ENCODE assay signal across 22 cellular contexts in the genomic region with DNA sequence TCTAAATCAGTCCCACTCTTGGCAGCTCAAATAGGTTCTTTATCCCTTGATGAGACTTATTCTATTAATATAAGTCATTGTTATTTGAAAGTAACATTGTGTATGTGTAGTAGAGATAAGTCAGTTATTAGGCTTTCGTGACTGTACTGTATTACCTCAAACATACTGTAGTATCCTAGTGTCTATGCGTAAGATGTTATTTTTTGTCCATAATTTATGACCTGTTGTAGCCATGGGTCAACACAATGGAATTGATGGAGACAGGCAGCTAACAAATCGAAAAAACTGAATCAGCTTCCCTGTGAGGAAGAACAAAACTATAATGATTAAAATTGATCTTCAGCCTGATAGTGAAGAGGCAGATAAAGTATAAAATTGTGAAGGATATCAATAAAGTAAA. TPM values are rescaled to one million over a fixed set of nuclear protein-coding genes. Genes with fewer than 3 reads are reported as not detected.
DNase-seq lines count a peak whose midpoint lies in the region; ATAC-seq and TF ChIP-seq lines count a peak whose summit lies in the region.
"Had no signal": no experiment of that assay in that cellular context is flagged by ENCODE, and none has a peak within 500 bp of the region (broad histone marks: within the 10 kb centered on the region; RNA-seq: fewer than 3 reads in every experiment).

No MANE protein-coding gene starts in this region.

- H3K9me3 ChIP-seq in cardiac muscle cell (ENCODE audit: low read depth) = no peaks in the 10 kb centered on the region
- H3K9me3 ChIP-seq in SK-N-MC (ENCODE audit: low read depth, low read length) = no peaks in the 10 kb centered on the region
- no peaks in the 10 kb centered on the region for H3K9me3 ChIP-seq in smooth muscle cell (replicated peaks; ENCODE audit: low read depth)
- H3K9me3 ChIP-seq: gastroesophageal sphincter, SJCRH30 had no signal

- H3K27ac ChIP-seq in cardiac muscle cell (peak overlapping the region; percentile 93), SK-N-MC (peak overlapping the region; percentile 98), smooth muscle cell (ENCODE audit: low read depth) (peak overlapping the region; percentile 100)
- H3K27ac ChIP-seq: SJCRH30 had no signal

- H3K9ac ChIP-seq in SK-N-MC (ENCODE audit: insufficient read length) = peak overlapping the region; percentile 85
- peak overlapping the region; percentile 99 for H3K9ac ChIP-seq in smooth muscle cell (ENCODE audit: low read depth)

- no peak for DNase-seq in cardiac muscle cell (ENCODE audit: low read depth in 1 of 2, low spot score in 1 of 2)
- DNase-seq in left cardiac atrium = no peak
- no peak for DNase-seq in SK-N-MC (ENCODE audit: low read depth, low spot score)
- DNase-seq in glutamatergic neuron = no peak
- DNase-seq in smooth muscle cell (lab: John Stamatoyannopoulos, UW; ENCODE audit: unreplicated experiment) = no peak
- no peak for DNase-seq in nucleus accumbens (lab: John Stamatoyannopoulos, UW)
- no peak for DNase-seq in DMS53 treated with DMSO at 0.1 percent for 48 hours (lab: John Stamatoyannopoulos, UW; ENCODE audit: unreplicated experiment)
- DNase-seq in activated CD4-positive, alpha-beta T cell treated with anti-CD3 and anti-CD28 coated beads, Interleukin-2, amount 10 ng/mL, durations not matched to agents 24 days and 14 days = no peak
- DNase-seq: activated CD4-positive, CD25-positive, alpha-beta regulatory T cell treated with anti-CD3 and anti-CD28 coated beads, Interleukin-2, amount 50 U/mL, for 72 hours; activated CD8-positive, alpha-beta memory T cell treated with anti-CD3 and anti-CD28 coated beads, Interleukin-2, amount 10 ng/mL, durations not matched to agents 7 days and 5 days; activated gamma-delta T cell; amygdala; CD8-positive, alpha-beta T cell; EL; naive thymus-derived CD8-positive, alpha-beta T cell; NCI-H1694; NCI-H226; SJCRH30; stimulated activated naive CD8-positive, alpha-beta T cell treated with anti-CD3 and anti-CD28 coated beads, Interleukin-15, Interleukin-2, amounts not matched to agents 100 U/mL and 50 U/mL, for 24 hours; T-helper 9 cell had no signal

- H3K9me3 Mint-ChIP-seq in glutamatergic neuron (ENCODE audit: unreplicated experiment) = no peaks in the 10 kb centered on the region
- H3K9me3 Mint-ChIP-seq in activated CD4-positive, alpha-beta T cell treated with anti-CD3 and anti-CD28 coated beads, Interleukin-2, amount 10 ng/mL, durations not matched to agents 24 days and 14 days = no peaks in the 10 kb centered on the region

- peaks cover 79% of the 10 kb centered on the region for H3K79me2 ChIP-seq in smooth muscle cell (ENCODE audit: low read depth)

- H3K27me3 Mint-ChIP-seq in glutamatergic neuron (ENCODE audit: unreplicated experiment) = no peaks in the 10 kb centered on the region
- no peaks in the 10 kb centered on the region for H3K27me3 Mint-ChIP-seq in activated CD4-positive, alpha-beta T cell treated with anti-CD3 and anti-CD28 coated beads, Interleukin-2, amount 10 ng/mL, durations not matched to agents 24 days and 14 days
- H3K27me3 Mint-ChIP-seq: activated CD8-positive, alpha-beta memory T cell treated with anti-CD3 and anti-CD28 coated beads, Interleukin-2, amount 10 ng/mL, durations not matched to agents 7 days and 5 days; naive thymus-derived CD8-positive, alpha-beta T cell had no signal

- H4K20me1 ChIP-seq in smooth muscle cell (ENCODE audit: low read depth) = no peaks in the 10 kb centered on the region

- H3K4me3 Mint-ChIP-seq in glutamatergic neuron (ENCODE audit: unreplicated experiment) = peak overlapping the region; percentile 47
- no peak overlapping the region for H3K4me3 Mint-ChIP-seq in activated CD4-positive, alpha-beta T cell treated with anti-CD3 and anti-CD28 coated beads, Interleukin-2, amount 10 ng/mL, durations not matched to agents 24 days and 14 days
- H3K4me3 Mint-ChIP-seq: activated CD8-positive, alpha-beta memory T cell treated with anti-CD3 and anti-CD28 coated beads, Interleukin-2, amount 10 ng/mL, durations not matched to agents 7 days and 5 days; CD8-positive, alpha-beta T cell; naive thymus-derived CD8-positive, alpha-beta T cell had no signal

- H3K36me3 ChIP-seq in cardiac muscle cell (no peaks in the 10 kb centered on the region), SK-N-MC (ENCODE audit: insufficient read depth, low read length) (peaks cover 11% of the 10 kb centered on the region), smooth muscle cell (ENCODE audit: low read depth) (peaks cover 4% of the 10 kb centered on the region)
- H3K36me3 ChIP-seq: gastroesophageal sphincter, SJCRH30 had no signal

- no peak overlapping the region for H3K27ac Mint-ChIP-seq in glutamatergic neuron (ENCODE audit: unreplicated experiment)
- H3K27ac Mint-ChIP-seq in activated CD4-positive, alpha-beta T cell treated with anti-CD3 and anti-CD28 coated beads, Interleukin-2, amount 10 ng/mL, durations not matched to agents 24 days and 14 days = no peak overlapping the region
- H3K27ac Mint-ChIP-seq: activated CD8-positive, alpha-beta memory T cell treated with anti-CD3 and anti-CD28 coated beads, Interleukin-2, amount 10 ng/mL, durations not matched to agents 7 days and 5 days; CD8-positive, alpha-beta T cell; naive thymus-derived CD8-positive, alpha-beta T cell had no signal

- H3K36me3 Mint-ChIP-seq in glutamatergic neuron (ENCODE audit: unreplicated experiment) = peaks cover 10% of the 10 kb centered on the region
- H3K36me3 Mint-ChIP-seq in activated CD4-positive, alpha-beta T cell treated with anti-CD3 and anti-CD28 coated beads, Interleukin-2, amount 10 ng/mL, durations not matched to agents 24 days and 14 days (ENCODE audit: low read depth) = peaks cover 16% of the 10 kb centered on the region

- no peak for ATAC-seq in left cardiac atrium
- ATAC-seq: activated CD8-positive, alpha-beta memory T cell treated with anti-CD3 and anti-CD28 coated beads, Interleukin-2, amount 10 ng/mL, durations not matched to agents 7 days and 5 days; CD8-positive, alpha-beta T cell; gastroesophageal sphincter; HCT116; naive thymus-derived CD8-positive, alpha-beta T cell; stimulated activated naive CD8-positive, alpha-beta T cell treated with anti-CD3 and anti-CD28 coated beads, Interleukin-15, Interleukin-2, amounts not matched to agents 100 U/mL and 50 U/mL, for 24 hours had no signal

- 80% methylated on average over 3 of the region's 3 CpGs for WGBS in smooth muscle cell (ENCODE audit: low lambda C conversion rate)

- H3K4me1 Mint-ChIP-seq in glutamatergic neuron (ENCODE audit: low read depth, unreplicated experiment) = peaks cover 7% of the 10 kb centered on the region
- peaks cover 24% of the 10 kb centered on the region for H3K4me1 Mint-ChIP-seq in activated CD4-positive, alpha-beta T cell treated with anti-CD3 and anti-CD28 coated beads, Interleukin-2, amount 10 ng/mL, durations not matched to agents 24 days and 14 days

- H3K4me3 ChIP-seq in cardiac muscle cell (peak overlapping the region; percentile 47), SK-N-MC (peak overlapping the region; percentile 96), smooth muscle cell (peak overlapping the region; percentile 62)
- H3K4me3 ChIP-seq: gastroesophageal sphincter, SJCRH30 had no signal

- H3K27me3 ChIP-seq in cardiac muscle cell = no peaks in the 10 kb centered on the region
- H3K27me3 ChIP-seq in smooth muscle cell (ENCODE audit: low read depth) = no peaks in the 10 kb centered on the region
- H3K27me3 ChIP-seq: gastroesophageal sphincter, SJCRH30 had no signal

- H3K4me1 ChIP-seq in cardiac muscle cell (ENCODE audit: low read depth) = peaks cover 50% of the 10 kb centered on the region
- peaks cover 41% of the 10 kb centered on the region for H3K4me1 ChIP-seq in smooth muscle cell (ENCODE audit: low read depth)

- intact Hi-C loops in left cardiac atrium (cut with DNase I) = no loop called here
- intact Hi-C loops in activated CD4-positive, alpha-beta T cell treated with anti-CD3 and anti-CD28 coated beads, Interleukin-2, amount 10 ng/mL, durations not matched to agents 24 days and 14 days (cut with micrococcal nuclease) = no loop called here

- H3K4me2 ChIP-seq in smooth muscle cell = peak overlapping the region; percentile 90

- no peak for TF ChIP-seq CTCF in cardiac muscle cell (IDR thresholded peaks at IDR 0.05; ENCODE audit: low read depth, low read length)
- TF ChIP-seq CTCF in glutamatergic neuron (IDR thresholded peaks at IDR 0.05; ENCODE audit: partially characterized antibody, unreplicated experiment) = no peak
- no peak for TF ChIP-seq CTCF in smooth muscle cell (IDR thresholded peaks at IDR 0.05; ENCODE audit: borderline replicate concordance, insufficient read depth, poor library complexity, severe bottlenecking)

- H2AFZ ChIP-seq in smooth muscle cell (ENCODE audit: low read depth) = no peak overlapping the region

- peaks cover 32% of the 10 kb centered on the region for H3F3A ChIP-seq in smooth muscle cell (ENCODE audit: low read depth)

RNA-seq across cellular contexts. Expression of a gene that starts 41.8 kb away (rescaled TPM):
- total RNA-seq in cardiac muscle cell (34.8 and 48.7 TPM in 2 replicates), left cardiac atrium (10 to 100 TPM; 38.7 to 42.5 TPM), glutamatergic neuron (ENCODE audit: unreplicated experiment) (58.1 TPM), smooth muscle cell (40.5 and 41.2 TPM in 2 replicates)
- polyA plus RNA-seq in cardiac muscle cell (22.4 and 24.4 TPM in 2 replicates), smooth muscle cell (13.7 and 15.1 TPM in 2 replicates)
- 26.6 and 28.1 TPM in 2 replicates for total RNA-seq in activated CD4-positive, alpha-beta T cell treated with anti-CD3 and anti-CD28 coated beads, Interleukin-2, amount 10 ng/mL, durations not matched to agents 24 days and 14 days

RNA-seq across cellular contexts. Expression of a gene that starts 49.8 kb away (rescaled TPM):
- 5.1 and 11.3 TPM in 2 replicates for total RNA-seq in cardiac muscle cell
- 17.0 and 27.1 TPM in 2 replicates for polyA plus RNA-seq in cardiac muscle cell
- total RNA-seq in left cardiac atrium = 10 to 100 TPM; 12.4 to 13.3 TPM
- total RNA-seq in glutamatergic neuron (ENCODE audit: unreplicated experiment) = 23.2 TPM
- total RNA-seq in smooth muscle cell = 11.8 and 16.5 TPM in 2 replicates
- 9.4 and 10.5 TPM in 2 replicates for polyA plus RNA-seq in smooth muscle cell
- total RNA-seq in activated CD4-positive, alpha-beta T cell treated with anti-CD3 and anti-CD28 coated beads, Interleukin-2, amount 10 ng/mL, durations not matched to agents 24 days and 14 days = 8.6 and 11.1 TPM in 2 replicates
